14 cellular contexts compared by ENCODE assay signal in genomic region chr6:11171952-11172351, GRCh38.
DNase-seq lines count a peak whose midpoint lies in the region; ATAC-seq, FAIRE-seq and TF ChIP-seq lines count a peak whose summit lies in the region.
"Had no signal": no experiment of that assay in that cellular context is flagged by ENCODE, and none has a peak within 500 bp of the region (broad histone marks: within the 10 kb centered on the region; RNA-seq: fewer than 3 reads in every experiment).

No MANE protein-coding gene starts in this region.

- TF ChIP-seq RAD21 in K562 (CRISPR knock-in tag; conservative IDR thresholded peaks at IDR 0.05 in 1 of 2, IDR thresholded peaks at IDR 0.05 in 1 of 2): no peak

- no peaks in the 10 kb centered on the region for H4K20me1 ChIP-seq in K562 (replicated peaks; ENCODE audit: control insufficient read depth, insufficient read depth, low read length)
- H4K20me1 ChIP-seq in neural progenitor cell (ENCODE audit: low read depth): no peaks in the 10 kb centered on the region

- H3K27me3 Mint-ChIP-seq in activated CD4-positive, alpha-beta T cell treated with anti-CD3 and anti-CD28 coated beads, Interleukin-2, amount 10 ng/mL, durations not matched to agents 24 days and 14 days: no peaks in the 10 kb centered on the region
- H3K27me3 Mint-ChIP-seq in CD8-positive, alpha-beta memory T cell: no peaks in the 10 kb centered on the region
- H3K27me3 Mint-ChIP-seq in neural progenitor cell (ENCODE audit: insufficient read depth, low read depth): peaks cover 6% of the 10 kb centered on the region
- H3K27me3 Mint-ChIP-seq: IgD-negative memory B cell had no signal

- H3K36me3 Mint-ChIP-seq in activated CD4-positive, alpha-beta T cell treated with anti-CD3 and anti-CD28 coated beads, Interleukin-2, amount 10 ng/mL, durations not matched to agents 24 days and 14 days (ENCODE audit: low read depth): no peaks in the 10 kb centered on the region
- H3K36me3 Mint-ChIP-seq in CD8-positive, alpha-beta memory T cell: no peaks in the 10 kb centered on the region
- no peaks in the 10 kb centered on the region for H3K36me3 Mint-ChIP-seq in neural progenitor cell
- H3K36me3 Mint-ChIP-seq: IgD-negative memory B cell had no signal

- DNase-seq in activated CD4-positive, alpha-beta T cell treated with anti-CD3 and anti-CD28 coated beads, Interleukin-2, amount 10 ng/mL, durations not matched to agents 24 days and 14 days: peak; percentile 53
- no peak for DNase-seq in activated CD4-positive, alpha-beta T cell treated with anti-CD3 and anti-CD28 coated beads, Interleukin-2, amount 50 U/mL, for 48 hours
- DNase-seq in CD8-positive, alpha-beta memory T cell: no peak
- DNase-seq in K562 (ENCODE audit: extremely low read depth in 1 of 4, low spot score in 3 of 4) (no peak), neural progenitor cell (ENCODE audit: low spot score) (no peak), activated T-cell treated with anti-CD3 and anti-CD28 coated beads for 4 hours (no peak), HAP-1 (ENCODE audit: low spot score in 2 of 2) (no peak), DMS153 treated with DMSO at 0.1 percent for 48 hours (lab: John Stamatoyannopoulos, UW; ENCODE audit: unreplicated experiment) (no peak)
- DNase-seq: COR-L47, DMS79 treated with DMSO at 0.1 percent for 48 hours had no signal

- no peak for FAIRE-seq in K562 (lab: Jason Lieb, UNC)

- no peaks in the 10 kb centered on the region for H3K36me3 ChIP-seq in CD8-positive, alpha-beta memory T cell (ENCODE audit: insufficient read depth, low read length)
- no peaks in the 10 kb centered on the region for H3K36me3 ChIP-seq in K562 (ENCODE audit: control insufficient read depth, insufficient read depth, low read length)
- no peaks in the 10 kb centered on the region for H3K36me3 ChIP-seq in neural progenitor cell
- H3K36me3 ChIP-seq in HAP-1 (replicated peaks): no peaks in the 10 kb centered on the region
- H3K36me3 ChIP-seq: Peyer's patch had no signal

- no peaks in the 10 kb centered on the region for H3K9me3 Mint-ChIP-seq in activated CD4-positive, alpha-beta T cell treated with anti-CD3 and anti-CD28 coated beads, Interleukin-2, amount 10 ng/mL, durations not matched to agents 24 days and 14 days
- H3K9me3 Mint-ChIP-seq in CD8-positive, alpha-beta memory T cell: no peaks in the 10 kb centered on the region
- peaks cover 7% of the 10 kb centered on the region for H3K9me3 Mint-ChIP-seq in neural progenitor cell
- H3K9me3 Mint-ChIP-seq: H9, IgD-negative memory B cell had no signal

- no peak for TF ChIP-seq POLR2A in K562 (conservative IDR thresholded peaks at IDR 0.05)

- H3K4me1 ChIP-seq in CD8-positive, alpha-beta memory T cell (ENCODE audit: insufficient read depth, low read length): peaks cover 10% of the 10 kb centered on the region
- H3K4me1 ChIP-seq in K562 (replicated peaks in 1 of 2; ENCODE audit: control insufficient read depth in 2 of 2, insufficient read depth in 2 of 2, low read length in 2 of 2) (peaks cover 0 to 4% of the 10 kb centered on the region in 2 experiments; a peak in 2 of 5 replicates), neural progenitor cell (peaks cover 10% of the 10 kb centered on the region), HAP-1 (peaks cover 32% of the 10 kb centered on the region)

- H3K4me2 ChIP-seq in K562 (ENCODE audit: insufficient read depth, low read length) (no peak overlapping the region), neural progenitor cell (no peak overlapping the region)

- H3F3A ChIP-seq in neural progenitor cell (ENCODE audit: low read depth): peaks cover 11% of the 10 kb centered on the region

- H3K9me3 ChIP-seq in CD8-positive, alpha-beta memory T cell (ENCODE audit: low read length): no peaks in the 10 kb centered on the region
- H3K9me3 ChIP-seq in K562 (replicated peaks; ENCODE audit: control insufficient read depth, insufficient read depth, low read depth, low read length) (no peaks in the 10 kb centered on the region), neural progenitor cell (ENCODE audit: low read depth) (no peaks in the 10 kb centered on the region), HAP-1 (no peaks in the 10 kb centered on the region; the same call in 1 of the 2 replicates)
- H3K9me3 ChIP-seq: Peyer's patch had no signal

- POLR2A ChIA-PET in CD8-positive, alpha-beta memory T cell (lab: Charles Lee): no interaction called here
- POLR2A ChIA-PET in K562 (lab: Yijun Ruan, JAX): interaction anchor here (1.6 kb wide), 1 partner anchor 17 kb away, joined by 4 read pairs; no protein-coding TSS in a partner anchor

- H3K79me2 ChIP-seq in K562 (ENCODE audit: control insufficient read depth, insufficient read depth, low read length) (no peaks in the 10 kb centered on the region), neural progenitor cell (ENCODE audit: low read depth) (no peaks in the 10 kb centered on the region)

- WGBS in K562 (ENCODE audit: insufficient coverage, low coverage, missing lambda C conversion rate): 30% methylated on average over 13 of the region's 13 CpGs

- H3K9me1 ChIP-seq in K562 (ENCODE audit: control insufficient read depth, insufficient read depth, low read length): peaks cover 5% of the 10 kb centered on the region

- no peak overlapping the region for H3K4me3 Mint-ChIP-seq in activated CD4-positive, alpha-beta T cell treated with anti-CD3 and anti-CD28 coated beads, Interleukin-2, amount 10 ng/mL, durations not matched to agents 24 days and 14 days
- peak overlapping the region in 5 of 7 donors; percentile 60 to 82 (median 69) for H3K4me3 Mint-ChIP-seq in CD8-positive, alpha-beta memory T cell
- no peak overlapping the region for H3K4me3 Mint-ChIP-seq in neural progenitor cell
- H3K4me3 Mint-ChIP-seq: H9 had no signal

- H2AFZ ChIP-seq in K562 (ENCODE audit: low read depth, low read length) (no peak overlapping the region), neural progenitor cell (replicated peaks) (no peak overlapping the region)

- intact Hi-C loops in activated CD4-positive, alpha-beta T cell treated with anti-CD3 and anti-CD28 coated beads, Interleukin-2, amount 10 ng/mL, durations not matched to agents 24 days and 14 days (cut with micrococcal nuclease): loop anchor here (1.0 to 5.0 kb wide), 5 partner anchors 28 to 324 kb away; partner anchors contain the start of gene NEDD9
- intact Hi-C loops in K562 (cut with micrococcal nuclease): loop anchor here (1.0 kb wide), 2 partner anchors 324 to 403 kb away; no protein-coding TSS in a partner anchor

- in situ Hi-C loops in K562 (cut with MboI): loop anchor here (5.0 kb wide), 1 partner anchor 325 kb away; no protein-coding TSS in a partner anchor
- in situ Hi-C loops in HAP-1 (cut with MboI; ENCODE audit: low sequenced_read_pairs): no loop called here

- CTCF ChIA-PET in CD8-positive, alpha-beta memory T cell (lab: Charles Lee): interaction anchor here (0.8 to 12.3 kb wide), 25 partner anchors 8 to 404 kb away, joined by 3 to 154 read pairs (median 4); no protein-coding TSS in a partner anchor
- CTCF ChIA-PET in K562 (lab: Yijun Ruan, JAX; ENCODE audit: low intra/inter-chr PET ratio): interaction anchor here (0.6 to 2.6 kb wide), 4 partner anchors 28 to 1394 kb away, joined by 4 to 25 read pairs (median 4); no protein-coding TSS in a partner anchor

- no peak overlapping the region for H3K9ac ChIP-seq in K562 (ENCODE audit: insufficient read depth in 1 of 2, low read depth in 2 of 2, low read length in 2 of 2)
- no peak overlapping the region for H3K9ac ChIP-seq in neural progenitor cell

- H3K27me3 ChIP-seq in CD8-positive, alpha-beta memory T cell (ENCODE audit: insufficient read depth, low read length, poor library complexity, severe bottlenecking): no peaks in the 10 kb centered on the region
- H3K27me3 ChIP-seq in K562 (ENCODE audit: control insufficient read depth in 2 of 2, insufficient read depth in 2 of 2, low read length in 2 of 2) (peaks cover 13 to 26% of the 10 kb centered on the region in 2 experiments; a peak in 4 of 5 replicates), neural progenitor cell (no peaks in the 10 kb centered on the region), HAP-1 (ENCODE audit: low read depth) (no peaks in the 10 kb centered on the region)
- H3K27me3 ChIP-seq: Peyer's patch had no signal

- peaks cover 18% of the 10 kb centered on the region for H3K4me1 Mint-ChIP-seq in activated CD4-positive, alpha-beta T cell treated with anti-CD3 and anti-CD28 coated beads, Interleukin-2, amount 10 ng/mL, durations not matched to agents 24 days and 14 days
- peaks cover 12 to 26% (median 15%) of the 10 kb centered on the region in 3 donors for H3K4me1 Mint-ChIP-seq in CD8-positive, alpha-beta memory T cell
- H3K4me1 Mint-ChIP-seq in neural progenitor cell: peaks cover 24% of the 10 kb centered on the region

- no peak for TF ChIP-seq EP300 in K562 (IDR thresholded peaks at IDR 0.05; ENCODE audit: low read length)

- H3K27ac ChIP-seq in CD8-positive, alpha-beta memory T cell (ENCODE audit: low read depth, low read length): no peak overlapping the region
- H3K27ac ChIP-seq in K562 (ENCODE audit: extremely low read depth, low read depth, low read length): no peak overlapping the region
- H3K27ac ChIP-seq in neural progenitor cell: no peak overlapping the region
- H3K27ac ChIP-seq: 22Rv1, Peyer's patch had no signal

- no peak overlapping the region for H3K27ac Mint-ChIP-seq in activated CD4-positive, alpha-beta T cell treated with anti-CD3 and anti-CD28 coated beads, Interleukin-2, amount 10 ng/mL, durations not matched to agents 24 days and 14 days
- peak overlapping the region in 3 of 8 donors; percentile 58 to 92 (median 76) for H3K27ac Mint-ChIP-seq in CD8-positive, alpha-beta memory T cell
- peak overlapping the region; percentile 21 for H3K27ac Mint-ChIP-seq in neural progenitor cell
- H3K27ac Mint-ChIP-seq: H9 had no signal

- TF ChIP-seq CTCF in K562 (IDR thresholded peaks at IDR 0.05 in 2 of 3, conservative IDR thresholded peaks at IDR 0.05 in 1 of 3; ENCODE audit: insufficient read depth in 2 of 3, low read depth in 1 of 3, low read length in 3 of 3) (no peak), neural progenitor cell (IDR thresholded peaks at IDR 0.05) (no peak)

- H3K4me3 ChIP-seq in CD8-positive, alpha-beta memory T cell (ENCODE audit: low read length): no peak overlapping the region
- H3K4me3 ChIP-seq in K562 (no peak overlapping the region), neural progenitor cell (no peak overlapping the region), HAP-1 (no peak overlapping the region)
- H3K4me3 ChIP-seq: Peyer's patch had no signal

- ATAC-seq in K562: no peak

- BruUV-seq in K562 (replicated peaks; lab: Mats Ljungman, UMichigan): no TSS peak

TF ChIP-seq in K562, 482 proteins besides CTCF, POLR2A, EP300 and RAD21:
- TF ChIP-seq GTF2A2 (tag; IDR thresholded peaks at IDR 0.05) (0 out of 2 replicates have a peak, but pooled peaks have one; percentile 20), ZBTB26 (CRISPR knock-in tag; IDR thresholded peaks at IDR 0.05) (no peak)

Comparison
In these comparisons a context has a peak if more than half of its experiments do, and no peak if none do; other contexts are left out.
1. H3K4me3 Mint-ChIP-seq: peak in CD8-positive, alpha-beta memory T cell (5 of 7); none in activated CD4-positive, alpha-beta T cell treated with anti-CD3 and anti-CD28 coated beads, Interleukin-2, amount 10 ng/mL, durations not matched to agents 24 days and 14 days (single experiment) and neural progenitor cell (single experiment).